ENCODE assay signal across 10 cellular contexts in genomic region chr5:80069918-80070318, GRCh38. TPM values are rescaled to one million over a fixed set of nuclear protein-coding genes. Genes with fewer than 3 reads are reported as not detected.
DNase-seq lines count a peak whose midpoint lies in the region; ATAC-seq and TF ChIP-seq lines count a peak whose summit lies in the region.
"Had no signal": no experiment of that assay in that cellular context is flagged by ENCODE, and none has a peak within 500 bp of the region (broad histone marks: within the 10 kb centered on the region; RNA-seq: fewer than 3 reads in every experiment).

No MANE protein-coding gene starts in this region.

- ATAC-seq in GM19328 (IDR thresholded peaks at IDR 0.05; ENCODE audit: unreplicated experiment), result peak; percentile 35

- H3F3A ChIP-seq in Loucy (ENCODE audit: low read depth), result no peaks in the 10 kb centered on the region

- H3K79me2 ChIP-seq in Loucy (ENCODE audit: insufficient read depth, low read length), result no peaks in the 10 kb centered on the region

- H3K4me3 Mint-ChIP-seq in endodermal cell, result no peak overlapping the region
- H3K4me3 Mint-ChIP-seq: activated naive CD8-positive, alpha-beta T cell had no signal

- WGBS in endodermal cell (ENCODE audit: insufficient coverage in 1 of 2, insufficient read length in 1 of 2), 2 experiments, result 80 to 88% methylated on average over 1 to 2 of the region's 3 CpGs

- H3K4me1 ChIP-seq in Loucy (ENCODE audit: insufficient read depth, low read length, poor library complexity, severe bottlenecking), result peaks cover 42% of the 10 kb centered on the region
- H3K4me1 ChIP-seq in endodermal cell (ENCODE audit: control insufficient read depth, insufficient read depth, low read length), result peaks cover 3% of the 10 kb centered on the region

- no peaks in the 10 kb centered on the region for H3K36me3 Mint-ChIP-seq in endodermal cell (ENCODE audit: low read depth)

- DNase-seq in endodermal cell, result no peak
- DNase-seq in occipital lobe (lab: John Stamatoyannopoulos, UW), result peak; percentile 17
- no peak for DNase-seq in cortex of kidney (lab: John Stamatoyannopoulos, UW)
- no peak for DNase-seq in GM20000 (ENCODE audit: low spot score)
- DNase-seq in inferior parietal cortex (ENCODE audit: extremely low spot score), result no peak
- no peak for DNase-seq in superior temporal gyrus (ENCODE audit: extremely low spot score)
- DNase-seq: activated CD4-positive, CD25-positive, alpha-beta regulatory T cell had no signal

- H3K27me3 Mint-ChIP-seq in endodermal cell (ENCODE audit: insufficient read depth), result no peaks in the 10 kb centered on the region
- H3K27me3 Mint-ChIP-seq: activated naive CD8-positive, alpha-beta T cell had no signal

- no peak overlapping the region for H3K27ac ChIP-seq in endodermal cell (ENCODE audit: low read depth, low read length)

- peaks cover 4% of the 10 kb centered on the region for H3K4me1 Mint-ChIP-seq in endodermal cell

- H3K27me3 ChIP-seq in Loucy (ENCODE audit: insufficient read depth, low read length, poor library complexity, severe bottlenecking) (no peaks in the 10 kb centered on the region), endodermal cell (ENCODE audit: control insufficient read depth, insufficient read depth, low read length, poor library complexity, severe bottlenecking) (no peaks in the 10 kb centered on the region)

- peak overlapping the region; percentile 46 for H3K4me3 ChIP-seq in Loucy (ENCODE audit: low read length, poor library complexity, severe bottlenecking)
- H3K4me3 ChIP-seq in endodermal cell (ENCODE audit: low read length), result no peak overlapping the region

- peak overlapping the region; percentile 57 for H3K9ac ChIP-seq in Loucy (ENCODE audit: low read depth, low read length, poor library complexity, severe bottlenecking)
- no peak overlapping the region for H3K9ac ChIP-seq in endodermal cell (ENCODE audit: extremely low read depth, low read length, poor library complexity, severe bottlenecking)

- H3K9me3 Mint-ChIP-seq in endodermal cell, result no peaks in the 10 kb centered on the region

- no peaks in the 10 kb centered on the region for H3K9me2 ChIP-seq in Loucy (replicated peaks; ENCODE audit: low read depth, low read length)

- H3K36me3 ChIP-seq in Loucy (ENCODE audit: insufficient read depth, low read length), result no peaks in the 10 kb centered on the region
- H3K36me3 ChIP-seq in endodermal cell (ENCODE audit: control insufficient read depth, insufficient read depth, low read length), result no peaks in the 10 kb centered on the region

- H4K20me1 ChIP-seq in Loucy (ENCODE audit: insufficient read depth, low read length, poor library complexity, severe bottlenecking), result no peaks in the 10 kb centered on the region

- H3K9me3 ChIP-seq in Loucy (ENCODE audit: insufficient read depth, low read depth, low read length), result no peaks in the 10 kb centered on the region
- H3K9me3 ChIP-seq in endodermal cell (ENCODE audit: control insufficient read depth, low read length), result no peaks in the 10 kb centered on the region

- H3K27ac Mint-ChIP-seq in endodermal cell, result peak overlapping the region; percentile 12
- H3K27ac Mint-ChIP-seq: activated naive CD8-positive, alpha-beta T cell had no signal

- H2AFZ ChIP-seq in Loucy (ENCODE audit: low read length), result peak overlapping the region; percentile 65

- peak overlapping the region; percentile 69 for H3K4me2 ChIP-seq in Loucy (ENCODE audit: low read depth, low read length, poor library complexity, severe bottlenecking)

- TF ChIP-seq CTCF in Loucy (conservative IDR thresholded peaks at IDR 0.05; ENCODE audit: low read length), result no peak
- TF ChIP-seq CTCF in endodermal cell (conservative IDR thresholded peaks at IDR 0.05), result no peak
- TF ChIP-seq CTCF in GM20000 (IDR thresholded peaks at IDR 0.05; ENCODE audit: extremely low read depth, missing control alignments), result no peak

RNA-seq across cellular contexts. Expression of gene THBS4, which starts 34.8 kb away (rescaled TPM):
- total RNA-seq in endodermal cell (10 to 100 TPM; 13.6 to 50.5 TPM), occipital lobe (2.2 TPM)
- 12.8 TPM for polyA plus RNA-seq in endodermal cell (2013, experiment 1 of 2)
- 15.4 TPM for polyA plus RNA-seq in endodermal cell (2013, experiment 2 of 2)
